19 cellular contexts compared by ENCODE assay signal in genomic region chr14:72731252-72732020, GRCh38.
"Had no signal": no experiment of that assay in that cellular context is flagged by ENCODE, and none has a peak within 500 bp of the region (broad histone marks: within the 10 kb centered on the region; RNA-seq: fewer than 3 reads in every experiment).

No MANE protein-coding gene starts in this region.

- H3K4me3 Mint-ChIP-seq: activated naive CD4-positive, alpha-beta T cell treated with anti-CD3 and anti-CD28 coated beads, Interleukin-2, amount 10 ng/mL, durations not matched to agents 7 days and 5 days; activated T-cell treated with anti-CD3 and anti-CD28 coated beads, Interleukin-2, amount 50 U/mL, for 24 hours; effector memory CD8-positive, alpha-beta T cell; naive thymus-derived CD8-positive, alpha-beta T cell; T-helper 1 cell treated with Interleukin-12 subunit alpha and Interleukin-12 subunit beta and Interleukin-4 antibody, amounts not matched to agents 30 μg/mL and 1 μg/mL, for 36 hours; WTC11 had no signal

- H3K27me3 ChIP-seq: esophagus muscularis mucosa, sigmoid colon, thyroid gland had no signal

- H3K27ac Mint-ChIP-seq: activated naive CD4-positive, alpha-beta T cell treated with anti-CD3 and anti-CD28 coated beads, Interleukin-2, amount 10 ng/mL, durations not matched to agents 7 days and 5 days; activated T-cell treated with anti-CD3 and anti-CD28 coated beads, Interleukin-2, amount 50 U/mL, for 24 hours; effector memory CD8-positive, alpha-beta T cell; naive thymus-derived CD8-positive, alpha-beta T cell; T-helper 1 cell treated with Interleukin-12 subunit alpha and Interleukin-12 subunit beta and Interleukin-4 antibody, amounts not matched to agents 30 μg/mL and 1 μg/mL, for 36 hours; WTC11 had no signal

- H3K4me1 Mint-ChIP-seq: activated naive CD4-positive, alpha-beta T cell treated with anti-CD3 and anti-CD28 coated beads, Interleukin-2, amount 10 ng/mL, durations not matched to agents 7 days and 5 days; WTC11 had no signal

- H3K4me3 ChIP-seq: esophagus muscularis mucosa, lower lobe of right lung, sigmoid colon, smooth muscle cell, thyroid gland had no signal

- ATAC-seq: effector memory CD8-positive, alpha-beta T cell; naive thymus-derived CD8-positive, alpha-beta T cell; WTC11 had no signal

- H3K9me3 Mint-ChIP-seq: activated naive CD4-positive, alpha-beta T cell treated with anti-CD3 and anti-CD28 coated beads, Interleukin-2, amount 10 ng/mL, durations not matched to agents 7 days and 5 days; activated T-cell treated with anti-CD3 and anti-CD28 coated beads, Interleukin-2, amount 50 U/mL, for 24 hours; effector memory CD8-positive, alpha-beta T cell; naive thymus-derived CD8-positive, alpha-beta T cell; T-helper 1 cell treated with Interleukin-12 subunit alpha and Interleukin-12 subunit beta and Interleukin-4 antibody, amounts not matched to agents 30 μg/mL and 1 μg/mL, for 36 hours; WTC11 had no signal

- H3K4me1 ChIP-seq: esophagus muscularis mucosa, lower lobe of right lung, sigmoid colon, thyroid gland had no signal

- H3K4me2 ChIP-seq: smooth muscle cell had no signal

- H3K27ac ChIP-seq: esophagus muscularis mucosa, lower lobe of right lung, sigmoid colon, thyroid gland had no signal

- H3K9me3 ChIP-seq: esophagus muscularis mucosa, lower lobe of right lung, sigmoid colon, thyroid gland had no signal

- H3K36me3 ChIP-seq: lower lobe of right lung, sigmoid colon, thyroid gland had no signal

- DNase-seq: activated CD4-positive, alpha-beta T cell treated with anti-CD3 and anti-CD28 coated beads, Interleukin-2, amount 50 U/mL, for 4 hours; activated CD8-positive, alpha-beta memory T cell treated with anti-CD3 and anti-CD28 coated beads for 24 hours; activated CD8-positive, alpha-beta memory T cell treated with anti-CD3 and anti-CD28 coated beads, Interleukin-2, amount 50 U/mL, for 4 hours; activated naive CD4-positive, alpha-beta T cell treated with anti-CD3 and anti-CD28 coated beads, Interleukin-2, amount 10 ng/mL, durations not matched to agents 7 days and 5 days; activated T-cell treated with anti-CD3 and anti-CD28 coated beads, Interleukin-2, amount 50 U/mL, for 24 hours; dermis blood vessel endothelial cell; effector memory CD8-positive, alpha-beta T cell; lower lobe of right lung; naive thymus-derived CD8-positive, alpha-beta T cell; posterior cingulate gyrus; sigmoid colon; stimulated activated CD4-positive, alpha-beta T cell treated with anti-CD3 and anti-CD28 coated beads, Interleukin-15, amount 100 ng/mL, for 24 hours; stimulated activated naive CD4-positive, alpha-beta T cell; T1000; thyroid gland had no signal

- H3K27me3 Mint-ChIP-seq: activated T-cell treated with anti-CD3 and anti-CD28 coated beads, Interleukin-2, amount 50 U/mL, for 24 hours had no signal

- H3K36me3 Mint-ChIP-seq: naive thymus-derived CD8-positive, alpha-beta T cell; WTC11 had no signal
